9 cellular contexts compared by ENCODE assay signal in the genomic region with DNA sequence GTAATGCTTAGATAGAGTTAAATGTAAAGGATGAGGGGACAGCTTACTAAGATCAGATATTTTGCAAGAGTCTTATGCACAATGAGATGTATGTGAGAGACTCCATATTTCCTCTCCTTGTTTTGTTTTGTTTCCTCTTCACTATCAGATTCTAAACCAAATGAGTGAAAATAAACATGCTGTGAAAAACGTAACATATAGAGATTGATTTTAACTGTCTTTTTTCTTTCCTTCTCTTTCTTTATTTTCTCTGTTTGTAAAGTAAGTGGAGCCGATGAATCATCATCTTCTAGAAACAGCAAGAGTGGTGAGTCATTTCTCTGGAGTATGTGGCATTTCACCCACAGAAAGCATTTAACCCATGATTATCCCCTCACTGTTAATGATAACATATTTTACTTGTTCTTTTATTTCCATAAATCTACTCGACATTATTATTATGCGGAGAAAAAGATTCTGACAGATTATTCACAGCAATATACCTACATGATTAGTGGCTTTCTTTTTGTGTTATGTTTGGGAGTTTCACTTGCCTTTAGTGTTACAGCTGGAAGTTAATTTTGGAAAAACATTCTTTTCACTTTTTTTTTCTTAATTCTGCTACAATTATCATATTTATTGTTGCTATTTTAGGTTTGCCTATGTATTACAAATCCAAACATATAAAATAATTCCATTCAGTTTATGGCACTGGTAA. TPM values are rescaled to one million over a fixed set of nuclear protein-coding genes. Genes with fewer than 3 reads are reported as not detected.
DNase-seq lines count a peak whose midpoint lies in the region; ATAC-seq, FAIRE-seq and TF ChIP-seq lines count a peak whose summit lies in the region.
"Had no signal": no experiment of that assay in that cellular context is flagged by ENCODE, and none has a peak within 500 bp of the region (broad histone marks: within the 10 kb centered on the region; RNA-seq: fewer than 3 reads in every experiment).

No MANE protein-coding gene starts in this region.

- H3K36me3 ChIP-seq in endothelial cell of umbilical vein (ENCODE audit: control insufficient read depth in 2 of 2, extremely low read depth in 1 of 2, insufficient read depth in 2 of 2, low read length in 2 of 2): no peaks in the 10 kb centered on the region

- ATAC-seq in GM19372 (IDR thresholded peaks at IDR 0.05; ENCODE audit: low read depth, unreplicated experiment) (peak; percentile 69), HG03354 (IDR thresholded peaks at IDR 0.05; ENCODE audit: poor library complexity, severe bottlenecking, unreplicated experiment) (peak; percentile 87), SK-N-SH treated with all-trans-retinoic acid at 6 μM for 48 hours (peak; percentile 60), omental fat pad (ENCODE audit: low FRiP score) (peak; percentile 37)

- dilution Hi-C loops in endothelial cell of umbilical vein (cut with MboI; ENCODE audit: extremely low pct_ligation_motif_present, low sequenced_read_pairs): no loop called here

- DNase-seq in Calu3: no peak
- DNase-seq in endothelial cell of umbilical vein (ENCODE audit: low read depth, low spot score): peak; percentile 88
- DNase-seq in omental fat pad (ENCODE audit: low spot score): no peak
- no peak for DNase-seq in NCI-H345 treated with DMSO at 0.1 percent for 48 hours (lab: John Stamatoyannopoulos, UW; ENCODE audit: unreplicated experiment)
- DNase-seq in HPDE6-E6E7 (ENCODE audit: extremely low spot score): no peak

- H3K27me3 Mint-ChIP-seq in Calu3 (ENCODE audit: unreplicated experiment): no peaks in the 10 kb centered on the region

- no peaks in the 10 kb centered on the region for H3K9me3 ChIP-seq in endothelial cell of umbilical vein (replicated peaks; ENCODE audit: control insufficient read depth, insufficient read depth, low read length)

- BruUV-seq in Calu3 (replicated peaks; lab: Mats Ljungman, UMichigan) (no TSS peak), endothelial cell of umbilical vein (replicated peaks; lab: Mats Ljungman, UMichigan) (no TSS peak)

- intact Hi-C loops in Calu3 (cut with micrococcal nuclease; ENCODE audit: unreplicated experiment) (no loop called here), endothelial cell of umbilical vein (cut with micrococcal nuclease) (loop anchor here (10.0 kb wide), 1 partner anchor 785 kb away; a partner anchor contains a TSS)

- H3K79me2 ChIP-seq in endothelial cell of umbilical vein (ENCODE audit: control insufficient read depth, insufficient read depth, low read length): peaks cover 36% of the 10 kb centered on the region

- H3K9ac ChIP-seq in endothelial cell of umbilical vein (replicated peaks; ENCODE audit: extremely low read depth, insufficient read depth, low read length): peak overlapping the region; percentile 66

- H3K9me1 ChIP-seq in endothelial cell of umbilical vein (replicated peaks; ENCODE audit: control insufficient read depth, extremely low read depth, insufficient read depth, low read length): no peaks in the 10 kb centered on the region

- H3K4me3 Mint-ChIP-seq in Calu3 (ENCODE audit: low read depth, unreplicated experiment): peak overlapping the region; percentile 51

- TF ChIP-seq CTCF in Calu3 (IDR thresholded peaks at IDR 0.05; ENCODE audit: unreplicated experiment): no peak
- no peak for TF ChIP-seq CTCF in endothelial cell of umbilical vein (IDR thresholded peaks at IDR 0.05; ENCODE audit: extremely low read depth in 1 of 2, insufficient read depth in 1 of 2, low read depth in 1 of 2, low read length in 2 of 2)
- no peak for TF ChIP-seq CTCF in omental fat pad (IDR thresholded peaks at IDR 0.05)

- no peaks in the 10 kb centered on the region for H4K20me1 ChIP-seq in endothelial cell of umbilical vein (replicated peaks; ENCODE audit: control insufficient read depth, extremely low read depth, insufficient read depth, low read length)

- H3K4me1 ChIP-seq in endothelial cell of umbilical vein (ENCODE audit: control insufficient read depth, extremely low read depth, insufficient read depth, low read length): peaks cover 44% of the 10 kb centered on the region

- peak overlapping the region; percentile 77 for H3K27ac ChIP-seq in endothelial cell of umbilical vein (ENCODE audit: insufficient read depth, low read depth, low read length)
- H3K27ac ChIP-seq: VCaP had no signal

- no peak for TF ChIP-seq POLR2A in endothelial cell of umbilical vein (IDR thresholded peaks at IDR 0.05; ENCODE audit: low read depth, low read length)

- no peaks in the 10 kb centered on the region for H3K27me3 ChIP-seq in endothelial cell of umbilical vein (ENCODE audit: control insufficient read depth in 2 of 2, insufficient read depth in 2 of 2, low read length in 2 of 2)

- peak overlapping the region; percentile 90 for H3K27ac Mint-ChIP-seq in Calu3 (ENCODE audit: unreplicated experiment)

- POLR2A ChIA-PET in endothelial cell of umbilical vein (lab: Charles Lee): no interaction called here

- H2AFZ ChIP-seq in endothelial cell of umbilical vein (ENCODE audit: low read depth, low read length): peak overlapping the region; percentile 50

- H3K4me3 ChIP-seq in endothelial cell of umbilical vein (replicated peaks in 1 of 3; ENCODE audit: insufficient read depth in 1 of 3, low read depth in 1 of 3, low read length in 3 of 3): peak overlapping the region in 1 of 3 experiments; percentile 23

- FAIRE-seq in endothelial cell of umbilical vein (lab: Jason Lieb, UNC): peak; percentile 79

- peaks cover 36% of the 10 kb centered on the region for H3K4me1 Mint-ChIP-seq in Calu3 (ENCODE audit: low read depth, unreplicated experiment)

- H3K36me3 Mint-ChIP-seq in Calu3 (ENCODE audit: insufficient read depth, unreplicated experiment): peaks cover 33% of the 10 kb centered on the region

- CTCF ChIA-PET in Calu3 (lab: Charles Lee) (interaction anchor here (0.6 to 1.7 kb wide), 3 partner anchors 16 to 28 kb away, joined by 3 to 5 read pairs (median 3); no protein-coding TSS in a partner anchor), endothelial cell of umbilical vein (lab: Charles Lee) (interaction anchor here (0.6 to 1.9 kb wide), 4 partner anchors 11 to 278 kb away, joined by 3 to 7 read pairs (median 4); no protein-coding TSS in a partner anchor)

- peaks cover 4% of the 10 kb centered on the region for H3K9me3 Mint-ChIP-seq in Calu3 (ENCODE audit: low read depth, unreplicated experiment)

- H3K4me2 ChIP-seq in endothelial cell of umbilical vein (ENCODE audit: insufficient read depth, low read length): peak overlapping the region; percentile 65

TF ChIP-seq in SK-N-SH treated with all-trans-retinoic acid at 6 μM for 48 hours, 23 proteins besides CTCF, POLR2A, EP300 and RAD21 (continues in another document):
- no peak for TF ChIP-seq ZFP3 (CRISPR knock-in tag; IDR thresholded peaks at IDR 0.05)
- TF ChIP-seq SNAI2 (CRISPR knock-in tag; IDR thresholded peaks at IDR 0.05): no peak
- TF ChIP-seq TOX (CRISPR knock-in tag; IDR thresholded peaks at IDR 0.05; ENCODE audit: borderline replicate concordance): peak; percentile 49; the same call in 1 of the 2 replicates
- TF ChIP-seq ISL1 (CRISPR knock-in tag; IDR thresholded peaks at IDR 0.05): peak; percentile 57; the same call in 1 of the 2 replicates
- TF ChIP-seq, protein P1, sequence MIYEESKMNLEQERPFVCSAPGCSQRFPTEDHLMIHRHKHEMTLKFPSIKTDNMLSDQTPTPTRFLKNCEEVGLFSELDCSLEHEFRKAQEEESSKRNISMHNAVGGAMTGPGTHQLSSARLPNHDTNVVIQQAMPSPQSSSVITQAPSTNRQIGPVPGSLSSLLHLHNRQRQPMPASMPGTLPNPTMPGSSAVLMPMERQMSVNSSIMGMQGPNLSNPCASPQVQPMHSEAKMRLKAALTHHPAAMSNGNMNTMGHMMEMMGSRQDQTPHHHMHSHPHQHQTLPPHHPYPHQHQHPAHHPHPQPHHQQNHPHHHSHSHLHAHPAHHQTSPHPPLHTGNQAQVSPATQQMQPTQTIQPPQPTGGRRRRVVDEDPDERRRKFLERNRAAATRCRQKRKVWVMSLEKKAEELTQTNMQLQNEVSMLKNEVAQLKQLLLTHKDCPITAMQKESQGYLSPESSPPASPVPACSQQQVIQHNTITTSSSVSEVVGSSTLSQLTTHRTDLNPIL (CRISPR knock-in tag; IDR thresholded peaks at IDR 0.05; ENCODE audit: low read depth): no peak
- peak; percentile 65; the same call in 1 of the 2 replicates for TF ChIP-seq ZC3H10 (CRISPR knock-in tag; IDR thresholded peaks at IDR 0.05)

TF ChIP-seq in endothelial cell of umbilical vein, 7 proteins besides CTCF, POLR2A, EP300 and RAD21:
- TF ChIP-seq GATA2 (IDR thresholded peaks at IDR 0.05; ENCODE audit: insufficient read depth, insufficient read length, low read depth, low read length) (no peak), JUN (IDR thresholded peaks at IDR 0.05; ENCODE audit: borderline replicate concordance, insufficient read depth, insufficient read length, low read depth) (peak; percentile 99), FOS (IDR thresholded peaks at IDR 0.05; ENCODE audit: borderline replicate concordance, insufficient read depth, low read length) (peak; percentile 99), POLR2AphosphoS5 (IDR thresholded peaks at IDR 0.05; ENCODE audit: insufficient read depth, low read depth, low read length) (no peak)

RNA-seq across cellular contexts. Expression of a gene that starts 2.1 kb away (rescaled TPM):
- total RNA-seq in Calu3 (2022) (458 and 526 TPM in 2 replicates), endothelial cell of umbilical vein (525 and 578 TPM in 2 replicates), omental fat pad (1,000 to 10,000 TPM in 3 of 4 donors, 100 to 1,000 TPM in 1; 513 to 2,547 (median 1,383) TPM)
- polyA plus RNA-seq in endothelial cell of umbilical vein: 313 and 403 TPM in 2 replicates
- 739 and 850 TPM in 2 replicates for polyA plus RNA-seq in endothelial cell of umbilical vein (2011; cell fraction: cytosol; rRNA removed)
- 853 and 889 TPM in 2 replicates for polyA plus RNA-seq in endothelial cell of umbilical vein (2011; cell fraction: nucleus; rRNA removed)
- polyA plus RNA-seq in endothelial cell of umbilical vein (2012): 651 and 824 TPM in 2 replicates
- 346 and 389 TPM in 2 replicates for polyA minus RNA-seq in endothelial cell of umbilical vein
- polyA minus RNA-seq in endothelial cell of umbilical vein (2011; cell fraction: cytosol; rRNA and poly(A)+ RNA removed): 99.6 TPM
- polyA minus RNA-seq in endothelial cell of umbilical vein (2011; cell fraction: nucleus; rRNA and poly(A)+ RNA removed): 497 and 541 TPM in 2 replicates

Comparison
In these comparisons a context has a peak if more than half of its experiments do, and no peak if none do; other contexts are left out.
1. ATAC-seq: peak in every context shown above with its lines; median percentile 87 in HG03354; 69 in GM19372; 60 in SK-N-SH treated with all-trans-retinoic acid at 6 μM for 48 hours; 37 in omental fat pad.